ENCODE assay signal across 1 cellular context in the genomic region with DNA sequence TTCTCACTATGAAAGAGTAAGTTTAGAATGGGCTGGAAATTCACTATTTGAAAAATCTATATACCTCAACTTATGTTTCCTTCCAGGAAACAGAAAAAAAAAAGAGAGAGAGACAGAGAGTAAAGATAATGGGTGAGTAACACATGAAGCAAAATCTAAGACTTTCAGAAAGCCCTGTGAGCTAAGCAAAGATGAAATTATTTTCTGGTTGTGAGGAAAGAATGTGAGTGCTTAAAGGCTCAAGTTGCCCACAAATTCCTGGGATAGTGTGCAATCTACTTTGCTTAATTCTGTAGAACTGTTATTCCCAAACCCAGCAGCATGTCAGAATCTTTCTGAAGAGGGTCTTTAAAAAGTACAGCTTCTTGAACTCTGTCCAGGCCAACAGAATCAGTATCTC.
TF ChIP-seq lines count a peak whose summit lies in the region.

No MANE protein-coding gene starts in this region.

TF ChIP-seq in WTC11, 78 proteins besides CTCF, POLR2A, EP300 and RAD21 (continued from another document):
- TF ChIP-seq SMAD4 (CRISPR knock-in tag; IDR thresholded peaks at IDR 0.05), result no peak
- TF ChIP-seq ZNF219 (CRISPR knock-in tag; IDR thresholded peaks at IDR 0.05; ENCODE audit: borderline replicate concordance), result no peak
- TF ChIP-seq, protein P1, sequence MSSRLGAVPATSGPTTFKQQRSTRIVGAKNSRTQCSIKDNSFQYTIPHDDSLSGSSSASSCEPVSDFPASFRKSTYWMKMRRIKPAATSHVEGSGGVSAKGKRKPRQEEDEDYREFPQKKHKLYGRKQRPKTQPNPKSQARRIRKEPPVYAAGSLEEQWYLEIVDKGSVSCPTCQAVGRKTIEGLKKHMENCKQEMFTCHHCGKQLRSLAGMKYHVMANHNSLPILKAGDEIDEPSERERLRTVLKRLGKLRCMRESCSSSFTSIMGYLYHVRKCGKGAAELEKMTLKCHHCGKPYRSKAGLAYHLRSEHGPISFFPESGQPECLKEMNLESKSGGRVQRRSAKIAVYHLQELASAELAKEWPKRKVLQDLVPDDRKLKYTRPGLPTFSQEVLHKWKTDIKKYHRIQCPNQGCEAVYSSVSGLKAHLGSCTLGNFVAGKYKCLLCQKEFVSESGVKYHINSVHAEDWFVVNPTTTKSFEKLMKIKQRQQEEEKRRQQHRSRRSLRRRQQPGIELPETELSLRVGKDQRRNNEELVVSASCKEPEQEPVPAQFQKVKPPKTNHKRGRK (CRISPR knock-in tag; IDR thresholded peaks at IDR 0.05; ENCODE audit: borderline replicate concordance), result no peak
